1 cellular context compared by ENCODE assay signal in the genomic region with DNA sequence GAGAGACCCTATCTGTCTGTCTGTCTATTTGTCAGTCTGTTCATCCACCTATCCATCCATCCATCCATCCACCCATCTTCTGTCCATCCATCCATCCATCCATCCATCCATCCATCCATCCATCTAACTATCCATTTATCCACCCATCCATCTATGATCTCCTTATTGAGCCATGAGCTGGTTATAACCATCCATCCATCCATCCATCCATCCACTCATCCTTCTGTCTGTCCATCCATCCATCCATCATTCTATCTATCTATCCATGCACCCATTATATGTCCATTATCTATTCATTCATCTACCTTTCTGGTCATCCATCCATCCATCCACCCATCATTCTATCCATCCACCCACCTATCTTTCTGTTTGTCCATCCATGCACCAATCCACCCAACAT.
TF ChIP-seq lines count a peak whose summit lies in the region.

No MANE protein-coding gene starts in this region.

TF ChIP-seq in HEK293, 187 proteins besides CTCF, POLR2A, EP300 and RAD21 (continued from another document):
- TF ChIP-seq, protein P1, sequence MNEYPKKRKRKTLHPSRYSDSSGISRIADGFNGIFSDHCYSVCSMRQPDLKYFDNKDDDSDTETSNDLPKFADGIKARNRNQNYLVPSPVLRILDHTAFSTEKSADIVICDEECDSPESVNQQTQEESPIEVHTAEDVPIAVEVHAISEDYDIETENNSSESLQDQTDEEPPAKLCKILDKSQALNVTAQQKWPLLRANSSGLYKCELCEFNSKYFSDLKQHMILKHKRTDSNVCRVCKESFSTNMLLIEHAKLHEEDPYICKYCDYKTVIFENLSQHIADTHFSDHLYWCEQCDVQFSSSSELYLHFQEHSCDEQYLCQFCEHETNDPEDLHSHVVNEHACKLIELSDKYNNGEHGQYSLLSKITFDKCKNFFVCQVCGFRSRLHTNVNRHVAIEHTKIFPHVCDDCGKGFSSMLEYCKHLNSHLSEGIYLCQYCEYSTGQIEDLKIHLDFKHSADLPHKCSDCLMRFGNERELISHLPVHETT (tag by site-specific recombination; IDR thresholded peaks at IDR 0.05): no peak
- TF ChIP-seq, protein P2, sequence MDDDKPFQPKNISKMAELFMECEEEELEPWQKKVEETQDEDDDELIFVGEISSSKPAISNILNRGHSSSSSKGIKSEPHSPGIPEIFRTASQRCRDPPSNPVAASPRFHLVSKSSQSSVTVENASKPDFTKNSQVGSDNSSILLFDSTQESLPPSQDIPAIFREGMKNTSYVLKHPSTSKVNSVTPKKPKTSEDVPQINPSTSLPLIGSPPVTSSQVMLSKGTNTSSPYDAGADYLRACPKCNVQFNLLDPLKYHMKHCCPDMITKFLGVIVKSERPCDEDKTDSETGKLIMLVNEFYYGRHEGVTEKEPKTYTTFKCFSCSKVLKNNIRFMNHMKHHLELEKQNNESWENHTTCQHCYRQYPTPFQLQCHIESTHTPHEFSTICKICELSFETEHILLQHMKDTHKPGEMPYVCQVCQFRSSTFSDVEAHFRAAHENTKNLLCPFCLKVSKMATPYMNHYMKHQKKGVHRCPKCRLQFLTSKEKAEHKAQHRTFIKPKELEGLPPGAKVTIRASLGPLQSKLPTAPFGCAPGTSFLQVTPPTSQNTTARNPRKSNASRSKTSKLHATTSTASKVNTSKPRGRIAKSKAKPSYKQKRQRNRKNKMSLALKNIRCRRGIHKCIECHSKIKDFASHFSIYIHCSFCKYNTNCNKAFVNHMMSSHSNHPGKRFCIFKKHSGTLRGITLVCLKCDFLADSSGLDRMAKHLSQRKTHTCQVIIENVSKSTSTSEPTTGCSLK (tag by site-specific recombination; IDR thresholded peaks at IDR 0.05): no peak
- TF ChIP-seq ZNF514 (tag by site-specific recombination; IDR thresholded peaks at IDR 0.05) (no peak), ZNF311 (tag by site-specific recombination; IDR thresholded peaks at IDR 0.05; ENCODE audit: borderline replicate concordance) (no peak), ZBTB21 (tag by site-specific recombination; IDR thresholded peaks at IDR 0.05) (no peak), ZFP41 (tag by site-specific recombination; IDR thresholded peaks at IDR 0.05; ENCODE audit: borderline replicate concordance) (no peak), ZNF792 (tag by site-specific recombination; IDR thresholded peaks at IDR 0.05) (no peak), ZFP3 (tag by site-specific recombination; IDR thresholded peaks at IDR 0.05; ENCODE audit: low read depth) (no peak), SCRT2 (tag by site-specific recombination; IDR thresholded peaks at IDR 0.05) (no peak), ZNF10 (tag by site-specific recombination; IDR thresholded peaks at IDR 0.05) (no peak), ZNF366 (tag by site-specific recombination; conservative IDR thresholded peaks at IDR 0.05) (peak; percentile 97), ZNF660 (tag by site-specific recombination; IDR thresholded peaks at IDR 0.05) (no peak), ZBTB17 (tag by site-specific recombination; IDR thresholded peaks at IDR 0.05) (peak; percentile 66)
